Comparison of ENCODE assay signal across 10 cellular contexts in genomic region chr10:68135922-68136718, GRCh38. TPM values are rescaled to one million over a fixed set of nuclear protein-coding genes. Genes with fewer than 3 reads are reported as not detected.
A peak's percentile ranks its signal among the peaks of the same experiment; 100 is the strongest.
DNase-seq lines count a peak whose midpoint lies in the region; ATAC-seq lines count a peak whose summit lies in the region.
"Had no signal": no experiment of that assay in that cellular context is flagged by ENCODE, and none has a peak within 500 bp of the region (broad histone marks: within the 10 kb centered on the region; RNA-seq: fewer than 3 reads in every experiment).

No MANE protein-coding gene starts in this region.

- H3K36me3 ChIP-seq in ACC112 (ENCODE audit: insufficient read depth, low read length), result no peaks in the 10 kb centered on the region
- H3K36me3 ChIP-seq in HUES48 (ENCODE audit: control insufficient read depth, insufficient read depth, low read length), result no peaks in the 10 kb centered on the region

- H3K27me3 ChIP-seq in ACC112 (ENCODE audit: insufficient read depth, low read length) (no peaks in the 10 kb centered on the region), HUES48 (ENCODE audit: control insufficient read depth, insufficient read depth, low read length) (no peaks in the 10 kb centered on the region)

- H3K4me3 ChIP-seq in ACC112 (ENCODE audit: low read depth, low read length), result peak overlapping the region; percentile 53
- no peak overlapping the region for H3K4me3 ChIP-seq in HUES48 (ENCODE audit: low read depth, low read length)

- peaks cover 48% of the 10 kb centered on the region for H3K4me1 ChIP-seq in ACC112 (ENCODE audit: control insufficient read depth, insufficient read depth, low read length, unreplicated experiment)
- H3K4me1 ChIP-seq in HUES48 (ENCODE audit: control insufficient read depth, insufficient read depth, low read length), result peaks cover 12% of the 10 kb centered on the region

- no peaks in the 10 kb centered on the region for H3K79me2 ChIP-seq in ACC112 (ENCODE audit: control insufficient read depth, insufficient read depth, low read length, unreplicated experiment)

- no peaks in the 10 kb centered on the region for H3K4me1 Mint-ChIP-seq in stimulated activated memory B cell treated with anti-CD40 and anti-IgM and Interleukin-4, amounts not matched to agents 10 μg/mL and 1 μg/mL and 100 μg/mL, for 72 hours
- H3K4me1 Mint-ChIP-seq: CD8-positive, alpha-beta memory T cell had no signal

- no peak overlapping the region for H3K27ac Mint-ChIP-seq in stimulated activated memory B cell treated with anti-CD40 and anti-IgM and Interleukin-4, amounts not matched to agents 10 μg/mL and 1 μg/mL and 100 μg/mL, for 72 hours

- H3K9me3 ChIP-seq in HUES48 (ENCODE audit: control insufficient read depth, insufficient read depth, low read length), result no peaks in the 10 kb centered on the region

- H3K9me3 Mint-ChIP-seq in stimulated activated memory B cell treated with anti-CD40 and anti-IgM and Interleukin-4, amounts not matched to agents 10 μg/mL and 1 μg/mL and 100 μg/mL, for 72 hours, result no peaks in the 10 kb centered on the region

- no peak for ATAC-seq in HG02981 (IDR thresholded peaks at IDR 0.05; ENCODE audit: unreplicated experiment)
- no peak for ATAC-seq in stimulated activated memory B cell treated with anti-CD40 and anti-IgM and Interleukin-4, amounts not matched to agents 10 μg/mL and 1 μg/mL and 100 μg/mL, for 72 hours

- no peaks in the 10 kb centered on the region for H3K36me3 Mint-ChIP-seq in stimulated activated memory B cell treated with anti-CD40 and anti-IgM and Interleukin-4, amounts not matched to agents 10 μg/mL and 1 μg/mL and 100 μg/mL, for 72 hours
- H3K36me3 Mint-ChIP-seq: CD8-positive, alpha-beta memory T cell had no signal

- no peak overlapping the region for H3K4me3 Mint-ChIP-seq in stimulated activated memory B cell treated with anti-CD40 and anti-IgM and Interleukin-4, amounts not matched to agents 10 μg/mL and 1 μg/mL and 100 μg/mL, for 72 hours
- H3K4me3 Mint-ChIP-seq: CD8-positive, alpha-beta memory T cell had no signal

- DNase-seq in cerebellum (ENCODE audit: low spot score), result peak; percentile 28
- DNase-seq in kidney tubule cell (ENCODE audit: low spot score), result peak; percentile 88
- DNase-seq in SK-N-DZ (ENCODE audit: low spot score), result no peak
- DNase-seq in NCI-H2081 treated with DMSO at 0.1 percent for 48 hours (lab: John Stamatoyannopoulos, UW), result no peak
- DNase-seq: CD8-positive, alpha-beta memory T cell; NCI-H345 had no signal

- H2AFZ ChIP-seq in ACC112 (ENCODE audit: low read length, unreplicated experiment), result peak overlapping the region; percentile 16

- H3K27me3 Mint-ChIP-seq in stimulated activated memory B cell treated with anti-CD40 and anti-IgM and Interleukin-4, amounts not matched to agents 10 μg/mL and 1 μg/mL and 100 μg/mL, for 72 hours, result peaks cover 20% of the 10 kb centered on the region

- H3K27ac ChIP-seq in ACC112 (ENCODE audit: low read depth, low read length) (peak overlapping the region; percentile 99), HUES48 (ENCODE audit: low read depth, low read length) (peak overlapping the region; percentile 87)

- no peak overlapping the region for H3K9ac ChIP-seq in HUES48 (ENCODE audit: low read depth, low read length)

RNA-seq across cellular contexts. Expression of gene MYPN, which starts 26.8 kb away (rescaled TPM):
- total RNA-seq in cerebellum, result not detected
- 0.22 TPM in 1 of 2 replicates, not detected in the other for polyA plus RNA-seq in SK-N-DZ (2014; cell fraction: cytosol; rRNA removed)
- not detected in 2 replicates for polyA plus RNA-seq in SK-N-DZ (2014; cell fraction: nucleus; rRNA removed)
- total RNA-seq: CD8-positive, alpha-beta memory T cell had no signal
- polyA plus RNA-seq: CD8-positive, alpha-beta memory T cell had no signal

Comparison
In these comparisons a context has a peak if more than half of its experiments do, and no peak if none do; other contexts are left out.
1. DNase-seq: peak in cerebellum (single experiment) and kidney tubule cell (single experiment); none in SK-N-DZ (single experiment) and NCI-H2081 treated with DMSO at 0.1 percent for 48 hours (single experiment).